27 cellular contexts compared by ENCODE assay signal in genomic region chr1:165306543-165307434, GRCh38. TPM values are rescaled to one million over a fixed set of nuclear protein-coding genes. Genes with fewer than 3 reads are reported as not detected.
DNase-seq lines count a peak whose midpoint lies in the region; ATAC-seq, FAIRE-seq and TF ChIP-seq lines count a peak whose summit lies in the region.
"Had no signal": no experiment of that assay in that cellular context is flagged by ENCODE, and none has a peak within 500 bp of the region (broad histone marks: within the 10 kb centered on the region; RNA-seq: fewer than 3 reads in every experiment).

No MANE protein-coding gene starts in this region.

- H3K36me3 Mint-ChIP-seq in GM23338 (ENCODE audit: low read depth) = no peaks in the 10 kb centered on the region

- peak; percentile 28 to 63; a peak in 2 of 4 replicates for TF ChIP-seq CTCF in GM23338 (conservative IDR thresholded peaks at IDR 0.05; ENCODE audit: low read depth in 2 of 2)
- TF ChIP-seq CTCF in HCT116 (IDR thresholded peaks at IDR 0.05 in 2 of 3, conservative IDR thresholded peaks at IDR 0.05 in 1 of 3; ENCODE audit: borderline replicate concordance in 1 of 3, insufficient read depth in 1 of 3, low read depth in 2 of 3, low read length in 2 of 3) = no peak
- TF ChIP-seq CTCF in H1 (IDR thresholded peaks at IDR 0.05; ENCODE audit: control extremely low read depth in 1 of 3, insufficient read depth in 1 of 3, low read depth in 1 of 3, low read length in 3 of 3) = peak in 2 of 3 experiments; percentile 35; a peak in 2 of 4 replicates
- no peak for TF ChIP-seq CTCF in kidney (IDR thresholded peaks at IDR 0.05; ENCODE audit: borderline replicate concordance, extremely low read depth, insufficient read depth)

- no peak for FAIRE-seq in H1 (lab: Jason Lieb, UNC)
- no peak for FAIRE-seq in kidney (lab: Jason Lieb, UNC)
- FAIRE-seq: D721Med had no signal

- H3K27me3 Mint-ChIP-seq in GM23338 (ENCODE audit: insufficient read depth, low read depth, poor library complexity) = peaks cover 3% of the 10 kb centered on the region

- no peak overlapping the region for H3K27ac Mint-ChIP-seq in GM23338

- no peaks in the 10 kb centered on the region for H3K9me3 Mint-ChIP-seq in GM23338

- H3K79me2 ChIP-seq in GM23338 (replicated peaks; ENCODE audit: insufficient read depth) (no peaks in the 10 kb centered on the region), HCT116 (ENCODE audit: insufficient read depth, low read length) (no peaks in the 10 kb centered on the region), H1 (ENCODE audit: control insufficient read depth in 1 of 2, insufficient read depth in 2 of 2, low read length in 2 of 2) (no peaks in the 10 kb centered on the region)

- TF ChIP-seq POLR2A in HCT116 (IDR thresholded peaks at IDR 0.05; ENCODE audit: borderline replicate concordance, extremely low read depth, insufficient read depth, insufficient read length) = no peak
- no peak for TF ChIP-seq POLR2A in H1 (IDR thresholded peaks at IDR 0.05; ENCODE audit: control extremely low read depth in 1 of 2, low read depth in 2 of 2, low read length in 2 of 2)

- H2BK5ac ChIP-seq in H1 (ENCODE audit: low read depth, low read length) = no peak overlapping the region

- H3K4me3 Mint-ChIP-seq in GM23338 = no peak overlapping the region

- no peaks in the 10 kb centered on the region for H3K27me3 ChIP-seq in GM23338 (ENCODE audit: insufficient read depth)
- peaks cover 31% of the 10 kb centered on the region for H3K27me3 ChIP-seq in HCT116 (ENCODE audit: insufficient read depth, low read length)
- H3K27me3 ChIP-seq in H1 (replicated peaks in 1 of 4; ENCODE audit: control insufficient read depth in 3 of 4, extremely low read depth in 1 of 4, insufficient read depth in 3 of 4, low read length in 3 of 4) = no peaks in the 10 kb centered on the region

- H3K4me1 ChIP-seq in GM23338 (ENCODE audit: insufficient read depth) (no peaks in the 10 kb centered on the region), HCT116 (ENCODE audit: control insufficient read depth in 1 of 2, insufficient read depth in 2 of 2, low read length in 2 of 2) (no peaks in the 10 kb centered on the region), H1 (replicated peaks in 1 of 4; ENCODE audit: control insufficient read depth in 3 of 4, insufficient read depth in 4 of 4, low read length in 3 of 4) (peaks cover 0 to 2% (median 0%) of the 10 kb centered on the region in 4 experiments; a peak in 2 of 7 replicates), kidney (ENCODE audit: control insufficient read depth in 1 of 2, insufficient read depth in 1 of 2, low read depth in 1 of 2, low read length in 2 of 2) (no peaks in the 10 kb centered on the region)

- no peak overlapping the region for H2BK12ac ChIP-seq in H1 (ENCODE audit: low read depth, low read length)

- H3K14ac ChIP-seq in H1 (ENCODE audit: insufficient read length) = no peak overlapping the region

- intact Hi-C loops in HCT116 (cut with micrococcal nuclease) (no loop called here), kidney (cut with DNase I) (no loop called here), Right ventricle myocardium inferior (cut with DNase I) (no loop called here)

- H2AK5ac ChIP-seq in H1 (ENCODE audit: low read depth, low read length) = no peak overlapping the region

- RAD21 ChIA-PET in HCT116 (lab: Charles Lee; ENCODE audit: low non-redundant PET in 1 of 2, low total read pairs in 2 of 2, uncharacterized antibody in 2 of 2, unreplicated experiment in 2 of 2) = no interaction called here

- no peaks in the 10 kb centered on the region for H3K79me1 ChIP-seq in H1 (ENCODE audit: low read depth, low read length)

- H3K56ac ChIP-seq in H1 (replicated peaks; ENCODE audit: insufficient read length, low read depth, low read length) = no peak overlapping the region

- no peak overlapping the region for H3K9ac ChIP-seq in HCT116 (ENCODE audit: low read length)
- no peak overlapping the region for H3K9ac ChIP-seq in H1 (replicated peaks in 1 of 4; ENCODE audit: extremely low read depth in 1 of 4, low read depth in 3 of 4, low read length in 3 of 4)
- no peak overlapping the region for H3K9ac ChIP-seq in kidney (ENCODE audit: low read length in 2 of 2)
- H3K9ac ChIP-seq: KMS-11 had no signal

- no peaks in the 10 kb centered on the region for H3F3A ChIP-seq in GM23338 (replicated peaks; ENCODE audit: low read depth)

- H2BK120ac ChIP-seq in H1 (replicated peaks; ENCODE audit: low read depth, low read length) = no peak overlapping the region

- H3K9me2 ChIP-seq in GM23338 (ENCODE audit: insufficient read depth) = no peaks in the 10 kb centered on the region
- H3K9me2 ChIP-seq in HCT116 (ENCODE audit: insufficient read depth) = no peaks in the 10 kb centered on the region

- H3K9me3 ChIP-seq in HCT116 (ENCODE audit: control insufficient read depth in 1 of 2, insufficient read depth in 1 of 2, low read depth in 1 of 2, low read length in 2 of 2) (no peaks in the 10 kb centered on the region), H1 (ENCODE audit: insufficient read depth in 2 of 2, low read depth in 1 of 2, low read length in 1 of 2) (no peaks in the 10 kb centered on the region), kidney (ENCODE audit: control insufficient read depth in 1 of 2, low read length in 2 of 2) (no peaks in the 10 kb centered on the region)

- TF ChIP-seq RAD21 in HCT116 (IDR thresholded peaks at IDR 0.05; ENCODE audit: low read depth) = no peak; the same call in 1 of the 2 replicates
- peak; percentile 41 to 49 for TF ChIP-seq RAD21 in H1 (IDR thresholded peaks at IDR 0.05 in 1 of 2, conservative IDR thresholded peaks at IDR 0.05 in 1 of 2; ENCODE audit: low read depth in 2 of 2, low read length in 2 of 2)

- 74% methylated on average over 6 of the region's 6 CpGs; no CpG with 5 or more reads in 1 of the 2 experiments for WGBS in H1 (ENCODE audit: extremely low coverage in 1 of 2, insufficient coverage in 1 of 2, insufficient read length in 1 of 2, insufficient replicate concordance in 2 of 2, low coverage in 1 of 2, low lambda C conversion rate in 2 of 2, missing lambda C conversion rate in 1 of 2), 2 experiments

- no peak overlapping the region for H3K4ac ChIP-seq in H1 (replicated peaks; ENCODE audit: insufficient read length, low read depth, low read length)

- H3K36me3 ChIP-seq in GM23338 (ENCODE audit: insufficient read depth) = no peaks in the 10 kb centered on the region
- no peaks in the 10 kb centered on the region for H3K36me3 ChIP-seq in HCT116 (ENCODE audit: control insufficient read depth in 1 of 2, insufficient read depth in 2 of 2, low read length in 2 of 2)
- no peaks in the 10 kb centered on the region; a peak in 1 of 8 replicates for H3K36me3 ChIP-seq in H1 (ENCODE audit: control insufficient read depth in 2 of 4, insufficient read depth in 4 of 4, low read length in 3 of 4)
- H3K36me3 ChIP-seq in kidney (ENCODE audit: control insufficient read depth in 1 of 2, insufficient read depth in 2 of 2, low read length in 2 of 2) = no peaks in the 10 kb centered on the region

- peak overlapping the region; percentile 80; the same call in 1 of the 2 replicates for H2AFZ ChIP-seq in GM23338
- H2AFZ ChIP-seq in HCT116 (ENCODE audit: low read depth, low read length, poor library complexity, severe bottlenecking) = no peak overlapping the region
- H2AFZ ChIP-seq in H1 (ENCODE audit: low read length) = no peak overlapping the region

- POLR2A ChIA-PET in HCT116 (lab: Charles Lee) (no interaction called here), H1 (lab: Charles Lee; ENCODE audit: partially characterized antibody) (no interaction called here)

- H3K27ac ChIP-seq in GM23338 (ENCODE audit: low read depth) (no peak overlapping the region), HCT116 (ENCODE audit: low read depth, low read length) (no peak overlapping the region), H1 (ENCODE audit: low read depth, low read length) (no peak overlapping the region), kidney (ENCODE audit: low read depth in 2 of 2, low read length in 2 of 2) (no peak overlapping the region)
- H3K27ac ChIP-seq: C4-2B, HL-60, KMS-11 had no signal

- H3K4me2 ChIP-seq in GM23338 (no peak overlapping the region), HCT116 (ENCODE audit: low read length) (no peak overlapping the region), H1 (ENCODE audit: insufficient read depth in 1 of 2, low read depth in 2 of 2, low read length in 2 of 2) (no peak overlapping the region)
- H3K4me2 ChIP-seq: KMS-11 had no signal

- no TSS peak for BruUV-seq in HCT116 (replicated peaks; lab: Mats Ljungman, UMichigan)

- no peak overlapping the region for H4K8ac ChIP-seq in H1 (ENCODE audit: extremely low read depth, insufficient read depth, low read length)

- H3K4me3 ChIP-seq in GM23338 (no peak overlapping the region), HCT116 (replicated peaks in 1 of 2; ENCODE audit: low read depth in 1 of 2, low read length in 2 of 2) (no peak overlapping the region), H1 (ENCODE audit: extremely low read depth in 1 of 4, insufficient read depth in 2 of 4, low read depth in 3 of 4, low read length in 4 of 4) (no peak overlapping the region), kidney (ENCODE audit: low read length in 2 of 2) (no peak overlapping the region)

- peak; percentile 25 for DNase-seq in GM23338 (ENCODE audit: low spot score)
- DNase-seq in HCT116 (ENCODE audit: low read depth, low spot score) = no peak
- DNase-seq in H1 (ENCODE audit: low read depth in 1 of 2, low spot score in 2 of 2) = no peak
- peak; percentile 48 for DNase-seq in kidney
- no peak for DNase-seq in Right ventricle myocardium inferior (ENCODE audit: missing footprints)
- no peak for DNase-seq in SW 1271 (lab: John Stamatoyannopoulos, UW)
- DNase-seq: AML-193, GF-D8, NCI-H1048, NCI-H1436 treated with DMSO at 0.1 percent for 48 hours, NCI-H2029 treated with DMSO at 0.1 percent for 48 hours, NCI-H2171, NCI-H446, NCI-H526 treated with DMSO at 0.1 percent for 48 hours, OCI-M1, SHP77 treated with DMSO at 0.1 percent for 48 hours, T-helper 1 cell had no signal

- ATAC-seq in GM23338 = peak; percentile 84
- peak; percentile 63 for ATAC-seq in HCT116
- no peak for ATAC-seq in HG03108 (IDR thresholded peaks at IDR 0.05; ENCODE audit: unreplicated experiment)
- no peak for ATAC-seq in Right ventricle myocardium inferior
- ATAC-seq: SK-N-SH treated with all-trans-retinoic acid at 6 μM for 48 hours had no signal

- no peak for TF ChIP-seq EP300 in H1 (IDR thresholded peaks at IDR 0.05; ENCODE audit: borderline replicate concordance in 1 of 2, low read depth in 2 of 2, low read length in 2 of 2)

- H3K18ac ChIP-seq in H1 (ENCODE audit: extremely low read depth, low read length) = no peak overlapping the region

- H4K5ac ChIP-seq in H1 (ENCODE audit: insufficient read length, low read depth, low read length) = no peak overlapping the region

- no peak overlapping the region for H2BK20ac ChIP-seq in H1 (ENCODE audit: low read length)

- CTCF ChIA-PET in HCT116 (lab: Charles Lee) (no interaction called here), H1 (lab: Charles Lee; ENCODE audit: partially characterized antibody) (interaction anchor here (0.7 to 4.3 kb wide), 15 partner anchors 8 to 258 kb away, joined by 3 to 32 read pairs (median 4); no protein-coding TSS in a partner anchor)

- H2BK15ac ChIP-seq in H1 (ENCODE audit: low read length) = no peak overlapping the region

- H3K4me1 Mint-ChIP-seq in GM23338 = peaks cover 3% of the 10 kb centered on the region; the same call in 2 of the 3 replicates

- H4K20me1 ChIP-seq in GM23338 (replicated peaks; ENCODE audit: insufficient read depth) (no peaks in the 10 kb centered on the region), HCT116 (ENCODE audit: insufficient read depth) (no peaks in the 10 kb centered on the region), H1 (replicated peaks in 1 of 2; ENCODE audit: control insufficient read depth in 1 of 2, insufficient read depth in 2 of 2, low read length in 2 of 2) (no peaks in the 10 kb centered on the region)

- no peak overlapping the region for H4K91ac ChIP-seq in H1 (replicated peaks; ENCODE audit: insufficient read length, low read length)

- no peak overlapping the region for H3K23ac ChIP-seq in H1 (ENCODE audit: insufficient read length)

- no peaks in the 10 kb centered on the region; the same call in 1 of the 2 replicates for H3K23me2 ChIP-seq in H1 (ENCODE audit: low read depth, low read length)

RNA-seq across cellular contexts. Expression of gene LMX1A, which starts 49.7 kb away (rescaled TPM):
- not detected in 2 replicates for total RNA-seq in GM23338 (2014; rRNA removed; shearing (Covaris generic))
- polyA plus RNA-seq in GM23338 (2016; fragmentation: Nextera tagmentation; extraction: Ambion mirVana) (not detected in 2 replicates), H1 (2011; rRNA removed) (0.03 TPM in 1 of 2 replicates, not detected in the other), kidney (ENCODE audit: insufficient read depth, low read depth, low replicate concordance) (not detected)
- total RNA-seq in HCT116 (2021; ENCODE audit: unreplicated experiment) (not detected), kidney (not detected), Right ventricle myocardium inferior (0.14 TPM)
- polyA plus RNA-seq in HCT116 (2012) = not detected in 2 replicates
- not detected in 2 replicates for total RNA-seq in H1 (2021; fragmentation: NEBNext Ultra II Directional; extraction: Animal tissue kit (Norgen Biotek cat#: 25700))
- 0.04 TPM for polyA plus RNA-seq in H1 (2011; cell fraction: cytosol; rRNA removed)
- polyA plus RNA-seq in H1 (2011; cell fraction: nucleus; rRNA removed) = not detected
- 0.09 to 0.13 TPM in 2 of 4 replicates, not detected in the others for polyA plus RNA-seq in H1 (2012, experiment 1 of 2)
- polyA plus RNA-seq in H1 (2012, experiment 2 of 2) = 0.12 TPM
- not detected for polyA plus RNA-seq in H1 (2013, experiment 1 of 2)
- polyA plus RNA-seq in H1 (2013, experiment 2 of 2) = not detected
- polyA minus RNA-seq in H1 (2011; rRNA and poly(A)+ RNA removed) = 0.22 TPM in 1 of 2 replicates, not detected in the other
- polyA minus RNA-seq in H1 (2011; cell fraction: cytosol; rRNA and poly(A)+ RNA removed) = not detected
- polyA minus RNA-seq in H1 (2011; cell fraction: nucleus; rRNA and poly(A)+ RNA removed) = not detected
- total RNA-seq: H4, HT1080, M059J, RPMI7951 had no signal

Comparison
In these comparisons a context has a peak if more than half of its experiments do, and no peak if none do; other contexts are left out.
1. ATAC-seq: peak in GM23338 (single experiment) and HCT116 (single experiment); none in HG03108 (single experiment) and Right ventricle myocardium inferior (single experiment).
2. DNase-seq: peak in GM23338 (single experiment) and kidney (single experiment); none in HCT116 (single experiment), H1 (0 of 2), Right ventricle myocardium inferior (single experiment) and SW 1271 (0 of 2).
3. CTCF ChIP-seq: peak in GM23338 (2 of 2) and H1 (2 of 3); none in HCT116 (0 of 3) and kidney (single experiment).